In genomic region chr19:52094526-52094925, GRCh38 we compare ENCODE assay signal across 8 cellular contexts. TPM values are rescaled to one million over a fixed set of nuclear protein-coding genes. Genes with fewer than 3 reads are reported as not detected.
DNase-seq lines count a peak whose midpoint lies in the region; ATAC-seq and TF ChIP-seq lines count a peak whose summit lies in the region.

No MANE protein-coding gene starts in this region.

- POLR2A ChIA-PET in MCF 10A (lab: Yijun Ruan, JAX) = interaction anchor here (0.8 to 4.3 kb wide), 10 partner anchors 9 to 171 kb away, joined by 3 to 26 read pairs (median 6); partner anchors contain the start of genes PPP2R1A, ZNF432, ZNF614 and ZNF616

- no peaks in the 10 kb centered on the region for H3K27me3 Mint-ChIP-seq in MCF 10A (ENCODE audit: insufficient read depth, unreplicated experiment)

- H3K9ac ChIP-seq in mesenchymal stem cell (ENCODE audit: low read length) = peak overlapping the region; percentile 97

- peaks cover 57% of the 10 kb centered on the region for H3K9me3 ChIP-seq in mesenchymal stem cell (ENCODE audit: control insufficient read depth, low read length)

- no TSS peak for BruUV-seq in MCF 10A (replicated peaks; lab: Mats Ljungman, UMichigan)

- intact Hi-C loops in MCF 10A (cut with micrococcal nuclease) = loop anchor here (2.0 kb wide), 1 partner anchor 46 kb away; the partner anchor contains the start of gene ZNF432

- no peak overlapping the region for H2BK15ac ChIP-seq in mesenchymal stem cell (ENCODE audit: low read depth, poor library complexity, severe bottlenecking)

- no peak overlapping the region for H2BK12ac ChIP-seq in mesenchymal stem cell (ENCODE audit: low read length in 2 of 2)

- no peak overlapping the region for H3K27ac ChIP-seq in mesenchymal stem cell (ENCODE audit: low read length, poor library complexity, severe bottlenecking)

- H3K4me1 ChIP-seq in mesenchymal stem cell (ENCODE audit: control insufficient read depth, insufficient read depth, low read depth, low read length) = peaks cover 2% of the 10 kb centered on the region

- no peak overlapping the region for H2AK5ac ChIP-seq in mesenchymal stem cell (ENCODE audit: low read length, severe bottlenecking)

- TF ChIP-seq CTCF in MCF 10A (IDR thresholded peaks at IDR 0.05; ENCODE audit: unreplicated experiment) = no peak

- peak overlapping the region; percentile 93 for H3K27ac Mint-ChIP-seq in MCF 10A (ENCODE audit: low read depth, unreplicated experiment)

- H2AFZ ChIP-seq in mesenchymal stem cell (ENCODE audit: low read depth, low read length) = no peak overlapping the region

- H3K4me3 ChIP-seq in mesenchymal stem cell (ENCODE audit: insufficient read depth in 1 of 2, low read depth in 1 of 2, low read length in 2 of 2) = peak overlapping the region; percentile 48 to 97

- no peak for ATAC-seq in HG02840 (IDR thresholded peaks at IDR 0.05; ENCODE audit: low FRiP score, unreplicated experiment)
- no peak for ATAC-seq in HG02610 (IDR thresholded peaks at IDR 0.05; ENCODE audit: unreplicated experiment)

- peaks cover 22% of the 10 kb centered on the region for H3K9me3 Mint-ChIP-seq in MCF 10A (ENCODE audit: unreplicated experiment)

- H3K4ac ChIP-seq in mesenchymal stem cell (ENCODE audit: low read depth in 1 of 2, low read length in 2 of 2) = peak overlapping the region in 1 of 2 experiments; percentile 9

- peaks cover 21 to 41% of the 10 kb centered on the region in 2 experiments for H3K36me3 ChIP-seq in mesenchymal stem cell (ENCODE audit: control insufficient read depth in 1 of 2, insufficient read depth in 2 of 2, low read depth in 1 of 2, low read length in 2 of 2)

- no peak overlapping the region for H4K91ac ChIP-seq in mesenchymal stem cell (ENCODE audit: low read length)

- no peak overlapping the region for H3K14ac ChIP-seq in mesenchymal stem cell (ENCODE audit: low read length in 2 of 2)

- peaks cover 25% of the 10 kb centered on the region for H3K4me1 Mint-ChIP-seq in MCF 10A (ENCODE audit: insufficient read depth, unreplicated experiment)

- H3K4me2 ChIP-seq in mesenchymal stem cell (ENCODE audit: low read length, poor library complexity, severe bottlenecking) = peak overlapping the region; percentile 68

- H4K8ac ChIP-seq in mesenchymal stem cell (ENCODE audit: low read length) = no peak overlapping the region

- H3K79me1 ChIP-seq in mesenchymal stem cell (replicated peaks; ENCODE audit: low read length, poor library complexity, severe bottlenecking) = peaks cover 17% of the 10 kb centered on the region

- 12% methylated on average over 6 of the region's 6 CpGs for WGBS in mesenchymal stem cell

- no peak overlapping the region for H3K23ac ChIP-seq in mesenchymal stem cell (ENCODE audit: low read length in 2 of 2)

- H3K36me3 Mint-ChIP-seq in MCF 10A (ENCODE audit: insufficient read depth, unreplicated experiment) = peaks cover 38% of the 10 kb centered on the region

- H2BK5ac ChIP-seq in mesenchymal stem cell (ENCODE audit: low read depth, low read length, poor library complexity, severe bottlenecking) = no peak overlapping the region

- peak; percentile 2 for DNase-seq in stimulated activated CD4-positive, alpha-beta T cell treated with anti-CD3 and anti-CD28 coated beads, Interleukin-15, amount 100 ng/mL, for 24 hours
- DNase-seq in stimulated activated CD4-positive, alpha-beta T cell treated with anti-CD3 and anti-CD28 coated beads, Interleukin-1b, Interleukin-23, amount 100 ng/mL, for 48 hours = no peak
- DNase-seq in MCF 10A (ENCODE audit: unreplicated experiment) = peak; percentile 8
- peak; percentile 21 for DNase-seq in mesenchymal stem cell
- DNase-seq in stimulated activated CD8-positive, alpha-beta memory T cell treated with anti-CD3 and anti-CD28 coated beads, Interleukin-4, amount 100 ng/mL, for 48 hours = no peak
- no peak for DNase-seq in NCI-H524 treated with DMSO at 0.1 percent for 48 hours (lab: John Stamatoyannopoulos, UW)

- no peak overlapping the region for H3K18ac ChIP-seq in mesenchymal stem cell (ENCODE audit: low read depth in 1 of 2, low read length in 2 of 2)

- CTCF ChIA-PET in MCF 10A (lab: Yijun Ruan, JAX) = no interaction called here

- H2BK120ac ChIP-seq in mesenchymal stem cell (ENCODE audit: low read depth, low read length) = no peak overlapping the region

- peak overlapping the region; percentile 92 for H3K4me3 Mint-ChIP-seq in MCF 10A (ENCODE audit: unreplicated experiment)

- H3K27me3 ChIP-seq in mesenchymal stem cell (ENCODE audit: control insufficient read depth in 1 of 2, insufficient read depth in 1 of 2, low read length in 2 of 2) = no peaks in the 10 kb centered on the region

RNA-seq across cellular contexts. Expression of gene ZNF841, which starts 1.0 kb away (rescaled TPM):
- total RNA-seq in MCF 10A (2022) = 40.9 and 49.8 TPM in 2 replicates
- polyA plus RNA-seq in mesenchymal stem cell (2013, experiment 1 of 2) = 7.9 TPM
- polyA plus RNA-seq in mesenchymal stem cell (2013, experiment 2 of 2) = 7.8 TPM

RNA-seq across cellular contexts. Expression of gene ZNF616, which starts 45.2 kb away (rescaled TPM):
- total RNA-seq in MCF 10A (2022) = 9.5 and 13.5 TPM in 2 replicates
- polyA plus RNA-seq in mesenchymal stem cell (2013, experiment 1 of 2) = 4.8 TPM
- polyA plus RNA-seq in mesenchymal stem cell (2013, experiment 2 of 2) = 4.6 TPM

RNA-seq across cellular contexts. Expression of gene ZNF432, which starts 45.9 kb away (rescaled TPM):
- total RNA-seq in MCF 10A (2022) = 17.2 and 25.4 TPM in 2 replicates
- polyA plus RNA-seq in mesenchymal stem cell (2013, experiment 1 of 2) = 4.7 TPM
- 4.9 TPM for polyA plus RNA-seq in mesenchymal stem cell (2013, experiment 2 of 2)

Comparison
In these comparisons a context has a peak if more than half of its experiments do, and no peak if none do; other contexts are left out.
1. DNase-seq: peak in stimulated activated CD4-positive, alpha-beta T cell treated with anti-CD3 and anti-CD28 coated beads, Interleukin-15, amount 100 ng/mL, for 24 hours (single experiment), MCF 10A (single experiment) and mesenchymal stem cell (single experiment); none in stimulated activated CD4-positive, alpha-beta T cell treated with anti-CD3 and anti-CD28 coated beads, Interleukin-1b, Interleukin-23, amount 100 ng/mL, for 48 hours (single experiment), stimulated activated CD8-positive, alpha-beta memory T cell treated with anti-CD3 and anti-CD28 coated beads, Interleukin-4, amount 100 ng/mL, for 48 hours (single experiment) and NCI-H524 treated with DMSO at 0.1 percent for 48 hours (single experiment).